11 cellular contexts compared by ENCODE assay signal in the genomic region with DNA sequence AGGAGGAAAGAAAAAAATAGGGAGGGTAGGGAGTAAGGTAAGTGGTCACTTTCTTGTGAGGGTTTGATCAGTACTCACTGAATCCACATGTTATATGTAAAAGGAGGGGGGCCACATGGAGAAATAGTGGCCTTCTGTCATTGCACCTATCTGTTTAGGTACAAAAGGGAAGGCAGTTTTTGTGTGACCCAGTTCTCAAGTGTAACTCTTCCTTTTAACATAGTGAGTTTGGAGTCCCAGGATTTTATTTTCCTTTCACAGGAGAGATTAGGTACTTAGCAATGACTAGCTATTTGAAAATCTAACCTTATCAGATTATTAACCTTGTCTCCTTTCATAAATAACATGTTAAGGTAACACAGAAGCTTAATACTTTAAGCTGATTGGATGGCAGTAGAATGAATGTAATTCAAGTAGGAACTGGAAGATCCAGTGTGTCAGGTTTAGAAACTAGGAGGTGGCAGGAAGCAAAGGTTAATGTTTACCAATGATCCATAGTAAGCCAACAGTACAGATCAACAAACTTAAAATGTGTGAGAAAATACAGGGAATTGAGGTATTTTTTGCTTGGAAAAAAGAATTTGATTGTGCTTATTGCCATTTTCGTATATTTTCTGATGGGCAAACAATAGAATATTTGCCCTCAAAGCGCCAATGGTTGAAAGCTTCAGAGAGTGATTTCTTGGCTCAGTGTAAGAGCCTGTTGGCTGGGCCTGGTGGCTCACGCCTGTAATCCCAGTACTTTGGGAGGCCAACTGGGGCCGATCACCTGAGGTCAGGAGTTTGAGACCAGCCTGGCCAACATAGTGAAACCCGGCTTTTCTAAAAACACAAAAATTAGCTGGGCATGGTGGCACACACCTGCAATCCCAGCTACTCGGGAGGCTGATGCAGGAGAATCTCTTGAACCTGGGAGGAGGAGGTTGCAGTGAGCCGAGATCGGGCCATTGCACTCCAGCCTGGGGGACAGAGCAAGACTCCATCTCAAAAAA. TPM values are rescaled to one million over a fixed set of nuclear protein-coding genes. Genes with fewer than 3 reads are reported as not detected.
DNase-seq lines count a peak whose midpoint lies in the region; ATAC-seq, FAIRE-seq and TF ChIP-seq lines count a peak whose summit lies in the region.
"Had no signal": no experiment of that assay in that cellular context is flagged by ENCODE, and none has a peak within 500 bp of the region (broad histone marks: within the 10 kb centered on the region; RNA-seq: fewer than 3 reads in every experiment).

No MANE protein-coding gene starts in this region.

- H3K79me2 ChIP-seq in GM23338 (replicated peaks; ENCODE audit: insufficient read depth) (no peaks in the 10 kb centered on the region), PC-3 (ENCODE audit: low read length) (no peaks in the 10 kb centered on the region)

- no peaks in the 10 kb centered on the region for H4K20me1 ChIP-seq in GM23338 (replicated peaks; ENCODE audit: insufficient read depth)
- H4K20me1 ChIP-seq in PC-3 (ENCODE audit: low read length) = no peaks in the 10 kb centered on the region

- H3K9me3 ChIP-seq in PC-3 (ENCODE audit: low read length) (no peaks in the 10 kb centered on the region), kidney (ENCODE audit: control insufficient read depth in 1 of 2, low read length in 2 of 2) (no peaks in the 10 kb centered on the region), prostate gland (no peaks in the 10 kb centered on the region)

- H3K27ac Mint-ChIP-seq in GM23338 = no peak overlapping the region
- no peak overlapping the region for H3K27ac Mint-ChIP-seq in naive thymus-derived CD8-positive, alpha-beta T cell
- H3K27ac Mint-ChIP-seq: activated naive CD8-positive, alpha-beta T cell had no signal

- no peaks in the 10 kb centered on the region for H3K36me3 Mint-ChIP-seq in GM23338 (ENCODE audit: low read depth)
- H3K36me3 Mint-ChIP-seq in naive thymus-derived CD8-positive, alpha-beta T cell = no peaks in the 10 kb centered on the region
- H3K36me3 Mint-ChIP-seq: activated naive CD8-positive, alpha-beta T cell had no signal

- H3K27me3 ChIP-seq in GM23338 (ENCODE audit: insufficient read depth) = no peaks in the 10 kb centered on the region
- no peaks in the 10 kb centered on the region for H3K27me3 ChIP-seq in PC-3 (ENCODE audit: low read length)
- H3K27me3 ChIP-seq in prostate gland (replicated peaks; ENCODE audit: insufficient read depth) = no peaks in the 10 kb centered on the region

- intact Hi-C loops in PC-3 (cut with micrococcal nuclease) (no loop called here), kidney (cut with DNase I) (no loop called here), prostate gland (cut with DNase I) (no loop called here), sciatic nerve (cut with DNase I) (no loop called here)

- H3K4me1 ChIP-seq in GM23338 (ENCODE audit: insufficient read depth) (no peaks in the 10 kb centered on the region), PC-3 (ENCODE audit: insufficient read depth, low read length) (peaks cover 31% of the 10 kb centered on the region), kidney (ENCODE audit: control insufficient read depth in 1 of 2, insufficient read depth in 1 of 2, low read depth in 1 of 2, low read length in 2 of 2) (peaks cover 0 to 14% of the 10 kb centered on the region in 2 donors), prostate gland (replicated peaks) (peaks cover 5% of the 10 kb centered on the region)

- no peaks in the 10 kb centered on the region for H3F3A ChIP-seq in GM23338 (replicated peaks; ENCODE audit: low read depth)
- H3F3A ChIP-seq in PC-3 (ENCODE audit: low read length, unreplicated experiment) = no peaks in the 10 kb centered on the region

- TF ChIP-seq POLR2A in prostate gland (IDR thresholded peaks at IDR 0.05) = no peak

- TF ChIP-seq CTCF in GM23338 (conservative IDR thresholded peaks at IDR 0.05; ENCODE audit: low read depth in 2 of 2) = no peak
- TF ChIP-seq CTCF in PC-3 (conservative IDR thresholded peaks at IDR 0.05; ENCODE audit: low read depth, low read length) = no peak
- TF ChIP-seq CTCF in kidney (IDR thresholded peaks at IDR 0.05; ENCODE audit: borderline replicate concordance, extremely low read depth, insufficient read depth) = no peak
- no peak for TF ChIP-seq CTCF in prostate gland (IDR thresholded peaks at IDR 0.05)

- ATAC-seq in GM23338 = peak; percentile 32; the same call in 1 of the 3 replicates
- ATAC-seq in PC-3 = peak; percentile 80
- no peak for ATAC-seq in naive thymus-derived CD8-positive, alpha-beta T cell
- ATAC-seq in sciatic nerve = no peak
- no peak for ATAC-seq in HG03175 (IDR thresholded peaks at IDR 0.05; ENCODE audit: unreplicated experiment)

- POLR2A ChIA-PET in PC-3 (lab: Charles Lee; ENCODE audit: unreplicated experiment) = interaction anchor here (0.6 to 0.7 kb wide), 2 partner anchors 20 to 515 kb away, joined by 3 to 6 read pairs; no protein-coding TSS in a partner anchor
- POLR2A ChIA-PET in naive thymus-derived CD8-positive, alpha-beta T cell (lab: Charles Lee) = no interaction called here

- CTCF ChIA-PET in PC-3 (lab: Charles Lee) = interaction anchor here (0.6 kb wide), 1 partner anchor 12 kb away, joined by 10 read pairs; no protein-coding TSS in a partner anchor

- H3K4me2 ChIP-seq in GM23338 (no peak overlapping the region), PC-3 (ENCODE audit: low read length) (peak overlapping the region; percentile 82)

- no peak overlapping the region for H2AFZ ChIP-seq in GM23338
- no peak overlapping the region for H2AFZ ChIP-seq in PC-3 (ENCODE audit: low read length)

- no peak overlapping the region for H3K4me3 ChIP-seq in GM23338
- H3K4me3 ChIP-seq in PC-3 (ENCODE audit: low read length) = peak overlapping the region; percentile 51; the same call in 1 of the 2 replicates
- H3K4me3 ChIP-seq in kidney (ENCODE audit: low read length in 2 of 2) = no peak overlapping the region
- no peak overlapping the region for H3K4me3 ChIP-seq in prostate gland

- H3K36me3 ChIP-seq in GM23338 (ENCODE audit: insufficient read depth) = no peaks in the 10 kb centered on the region
- no peaks in the 10 kb centered on the region for H3K36me3 ChIP-seq in PC-3 (ENCODE audit: low read depth, low read length)
- H3K36me3 ChIP-seq in kidney (ENCODE audit: control insufficient read depth in 1 of 2, insufficient read depth in 2 of 2, low read length in 2 of 2) = no peaks in the 10 kb centered on the region
- H3K36me3 ChIP-seq in prostate gland = no peaks in the 10 kb centered on the region

- H3K9me3 Mint-ChIP-seq in GM23338 = no peaks in the 10 kb centered on the region
- H3K9me3 Mint-ChIP-seq in naive thymus-derived CD8-positive, alpha-beta T cell = no peaks in the 10 kb centered on the region

- no peaks in the 10 kb centered on the region for H3K27me3 Mint-ChIP-seq in GM23338 (ENCODE audit: insufficient read depth, low read depth, poor library complexity)
- peaks cover 0 to 9% (median 0%) of the 10 kb centered on the region in 5 donors for H3K27me3 Mint-ChIP-seq in naive thymus-derived CD8-positive, alpha-beta T cell

- peak; percentile 92 for FAIRE-seq in kidney (lab: Jason Lieb, UNC)

- no peaks in the 10 kb centered on the region for H3K9me2 ChIP-seq in GM23338 (ENCODE audit: insufficient read depth)
- no peaks in the 10 kb centered on the region for H3K9me2 ChIP-seq in PC-3 (replicated peaks; ENCODE audit: low read length)

- peaks cover 13% of the 10 kb centered on the region for H3K4me1 Mint-ChIP-seq in GM23338
- H3K4me1 Mint-ChIP-seq in naive thymus-derived CD8-positive, alpha-beta T cell = no peaks in the 10 kb centered on the region

- H3K27ac ChIP-seq in GM23338 (ENCODE audit: low read depth) (no peak overlapping the region), PC-3 (ENCODE audit: low read length) (peak overlapping the region; percentile 80), kidney (ENCODE audit: low read depth in 2 of 2, low read length in 2 of 2) (peak overlapping the region; percentile 26 to 83), prostate gland (peak overlapping the region; percentile 74 to 86)

- DNase-seq in GM23338 (ENCODE audit: low spot score) (no peak), PC-3 (peak; percentile 93), kidney (no peak), prostate gland (ENCODE audit: low spot score) (peak; percentile 73), sciatic nerve (ENCODE audit: low spot score) (no peak)
- DNase-seq in naive thymus-derived CD8-positive, alpha-beta T cell = no peak
- DNase-seq in stimulated activated CD4-positive, alpha-beta T cell treated with anti-CD3 and anti-CD28 coated beads, Interleukin-2, amount 100 ng/mL, for 24 hours = no peak
- DNase-seq: NCI-H1694 treated with DMSO at 0.1 percent for 48 hours had no signal

- H3K9ac ChIP-seq in PC-3 (ENCODE audit: low read length) (peak overlapping the region; percentile 66), kidney (ENCODE audit: low read length in 2 of 2) (no peak overlapping the region)

- WGBS in prostate gland = 61% methylated on average over 8 of the region's 8 CpGs

- H3K4me3 Mint-ChIP-seq in GM23338 = no peak overlapping the region
- H3K4me3 Mint-ChIP-seq in naive thymus-derived CD8-positive, alpha-beta T cell = no peak overlapping the region
- H3K4me3 Mint-ChIP-seq: activated naive CD8-positive, alpha-beta T cell had no signal

- BruUV-seq in PC-3 (replicated peaks; lab: Mats Ljungman, UMichigan) = no TSS peak

TF ChIP-seq in GM23338, 12 proteins besides CTCF, POLR2A, EP300 and RAD21 (continues in another document):
- no peak for TF ChIP-seq CREB1 (CRISPR knock-in tag; IDR thresholded peaks at IDR 0.05; ENCODE audit: low read depth)
- TF ChIP-seq JUNB (IDR thresholded peaks at IDR 0.05; ENCODE audit: unreplicated experiment) = no peak
- TF ChIP-seq NANOG (IDR thresholded peaks at IDR 0.05; ENCODE audit: borderline replicate concordance) = no peak
- TF ChIP-seq STAT1 (IDR thresholded peaks at IDR 0.05; ENCODE audit: unreplicated experiment) = no peak
- TF ChIP-seq, protein P1, sequence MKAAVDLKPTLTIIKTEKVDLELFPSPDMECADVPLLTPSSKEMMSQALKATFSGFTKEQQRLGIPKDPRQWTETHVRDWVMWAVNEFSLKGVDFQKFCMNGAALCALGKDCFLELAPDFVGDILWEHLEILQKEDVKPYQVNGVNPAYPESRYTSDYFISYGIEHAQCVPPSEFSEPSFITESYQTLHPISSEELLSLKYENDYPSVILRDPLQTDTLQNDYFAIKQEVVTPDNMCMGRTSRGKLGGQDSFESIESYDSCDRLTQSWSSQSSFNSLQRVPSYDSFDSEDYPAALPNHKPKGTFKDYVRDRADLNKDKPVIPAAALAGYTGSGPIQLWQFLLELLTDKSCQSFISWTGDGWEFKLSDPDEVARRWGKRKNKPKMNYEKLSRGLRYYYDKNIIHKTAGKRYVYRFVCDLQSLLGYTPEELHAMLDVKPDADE (IDR thresholded peaks at IDR 0.05) = no peak

RNA-seq across cellular contexts. Expression of a gene that starts 11.3 kb away (rescaled TPM):
- total RNA-seq in GM23338 (2014; rRNA removed; shearing (Covaris generic)) = 3.4 and 5.7 TPM in 2 replicates
- polyA plus RNA-seq in GM23338 (2016; fragmentation: Nextera tagmentation; extraction: Ambion mirVana) = 3.1 and 3.3 TPM in 2 replicates
- total RNA-seq in PC-3 (2014; rRNA removed) = 6.9 and 7.1 TPM in 2 replicates
- 61.6 TPM for total RNA-seq in kidney
- polyA plus RNA-seq in kidney (ENCODE audit: insufficient read depth, low read depth, low replicate concordance) = 69.2 TPM
- 10 to 100 TPM; 43.9 to 83.2 TPM for total RNA-seq in prostate gland
- under 1 TPM; 0.11 to 0.34 TPM for total RNA-seq in naive thymus-derived CD8-positive, alpha-beta T cell
- under 1 TPM in 1 of 3 donors, not detected in 2; 0.46 TPM for polyA plus RNA-seq in naive thymus-derived CD8-positive, alpha-beta T cell
- 37.8 TPM for total RNA-seq in sciatic nerve
- total RNA-seq: T-helper 2 cell treated with Interferon-gamma antibody and Interleukin-4, amounts not matched to agents 100 ng/mL and 5 ng/mL, for 36 hours had no signal

Comparison
In these comparisons a context has a peak if more than half of its experiments do, and no peak if none do; other contexts are left out.
1. ATAC-seq: peak in GM23338 (single experiment) and PC-3 (single experiment); none in naive thymus-derived CD8-positive, alpha-beta T cell (0 of 2), sciatic nerve (single experiment) and HG03175 (single experiment).
2. DNase-seq: peak in PC-3 (single experiment) and prostate gland (single experiment); none in GM23338 (single experiment), kidney (single experiment), naive thymus-derived CD8-positive, alpha-beta T cell (0 of 10), sciatic nerve (single experiment) and stimulated activated CD4-positive, alpha-beta T cell treated with anti-CD3 and anti-CD28 coated beads, Interleukin-2, amount 100 ng/mL, for 24 hours (0 of 2).